ENCODE assay signal across 1 cellular context in the genomic region with DNA sequence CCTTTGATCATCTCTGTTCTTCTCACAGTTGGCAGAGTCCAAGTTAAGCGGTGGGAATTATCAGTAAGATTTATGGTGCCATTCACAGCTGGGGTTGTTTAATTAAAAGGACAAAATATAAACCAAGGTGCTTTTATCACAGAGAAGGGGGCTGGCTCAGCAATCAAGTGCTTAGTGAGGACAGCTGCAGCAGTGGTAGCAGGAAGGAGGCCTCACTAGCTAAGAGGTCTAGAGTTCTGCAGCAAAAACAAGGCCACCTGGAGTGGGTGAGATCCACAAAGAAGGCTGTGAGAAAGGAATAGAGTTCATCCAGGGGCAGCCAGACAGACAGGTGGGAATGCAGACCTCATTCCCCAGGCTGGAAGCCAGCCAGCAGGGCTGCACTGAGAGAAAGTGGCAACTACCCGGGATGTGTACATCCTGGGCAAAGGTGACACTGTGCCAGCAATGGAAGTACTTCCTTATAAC.
TF ChIP-seq lines count a peak whose summit lies in the region.

No MANE protein-coding gene starts in this region.

TF ChIP-seq in endothelial cell of umbilical vein, 7 proteins besides CTCF, POLR2A, EP300 and RAD21:
- TF ChIP-seq FOS (IDR thresholded peaks at IDR 0.05; ENCODE audit: borderline replicate concordance, insufficient read depth, low read length) (no peak), GATA2 (IDR thresholded peaks at IDR 0.05; ENCODE audit: insufficient read depth, insufficient read length, low read depth, low read length) (no peak), MAX (IDR thresholded peaks at IDR 0.05; ENCODE audit: insufficient read depth, insufficient read length) (no peak), POLR2AphosphoS5 (IDR thresholded peaks at IDR 0.05; ENCODE audit: insufficient read depth, low read depth, low read length) (no peak), JUN (IDR thresholded peaks at IDR 0.05; ENCODE audit: borderline replicate concordance, insufficient read depth, insufficient read length, low read depth) (no peak), EZH2 (IDR thresholded peaks at IDR 0.05; ENCODE audit: borderline replicate concordance, low read depth, low read length, severe bottlenecking) (no peak), MYC (IDR thresholded peaks at IDR 0.05; ENCODE audit: low read depth, low read length) (no peak)
TF ChIP-seq in endothelial cell of umbilical vein: peak in this region for 0.
